In the genomic region with DNA sequence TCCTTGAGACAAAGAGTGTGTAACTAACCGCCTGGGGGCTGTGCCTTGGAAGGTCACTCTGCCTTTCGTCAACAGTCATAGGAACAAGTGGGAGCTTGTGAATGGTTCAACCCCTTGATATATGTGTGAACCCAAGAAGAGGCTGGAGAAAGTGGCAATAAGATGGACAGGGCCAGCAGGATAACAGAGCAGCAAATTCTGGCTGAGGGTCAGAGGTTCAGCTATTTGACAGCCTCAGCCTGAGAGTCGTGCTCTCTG, we compare ENCODE assay signal across 1 cellular context.
TF ChIP-seq lines count a peak whose summit lies in the region.

No MANE protein-coding gene starts in this region.

TF ChIP-seq in H1, 55 proteins besides CTCF, POLR2A, EP300 and RAD21:
- no peak for TF ChIP-seq KDM1A (IDR thresholded peaks at IDR 0.05; ENCODE audit: borderline replicate concordance, low read length)
